ENCODE assay signal across 25 cellular contexts in the genomic region with DNA sequence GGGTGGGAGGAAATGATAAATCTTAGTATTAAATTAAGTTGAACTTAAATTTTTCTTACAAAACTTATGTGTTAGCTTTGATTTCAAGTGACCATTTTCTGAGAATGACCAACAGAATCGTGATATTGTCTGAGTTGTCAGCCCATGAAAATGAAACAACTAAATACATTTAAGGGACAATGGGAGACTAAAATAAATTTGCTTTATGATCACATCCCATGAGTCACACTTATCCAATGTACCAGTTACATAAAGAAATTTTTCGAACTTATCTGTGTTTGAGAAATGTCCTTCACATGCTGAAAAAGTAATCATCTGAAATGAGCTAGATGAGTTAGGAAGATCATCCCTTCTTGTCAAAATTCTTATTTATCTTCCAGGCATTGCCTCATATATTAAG.
"Had no signal": no experiment of that assay in that cellular context is flagged by ENCODE, and none has a peak within 500 bp of the region (broad histone marks: within the 10 kb centered on the region; RNA-seq: fewer than 3 reads in every experiment).

No MANE protein-coding gene starts in this region.

- H3K9me3 ChIP-seq: ovary, psoas muscle, right lobe of liver, sigmoid colon, stomach, suprapubic skin, testis, tibial artery, transverse colon, upper lobe of right lung, uterus had no signal

- ATAC-seq: natural killer cell; psoas muscle; right cardiac atrium; right lobe of liver; stimulated activated effector memory CD8-positive, alpha-beta T cell treated with anti-CD3 and anti-CD28 coated beads, Interleukin-12 subunit alpha, Interleukin-12 subunit beta, amount 100 ng/mL, for 72 hours; stimulated activated naive B cell treated with anti-CD40 and anti-IgM and Interleukin-4, amounts not matched to agents 10 μg/mL and 1 μg/mL and 100 μg/mL, for 72 hours; upper lobe of right lung had no signal

- H3K4me3 ChIP-seq: neural progenitor cell, ovary, psoas muscle, right lobe of liver, sigmoid colon, stomach, suprapubic skin, testis, tibial artery, transverse colon, upper lobe of right lung, uterus had no signal

- H3K4me1 ChIP-seq: parathyroid adenoma, psoas muscle, right lobe of liver, sigmoid colon, stomach, suprapubic skin, testis, tibial artery, transverse colon, upper lobe of right lung, uterus had no signal

- H3K4me2 ChIP-seq: neural progenitor cell had no signal

- H2AFZ ChIP-seq: neural progenitor cell, parathyroid adenoma had no signal

- H3K27ac ChIP-seq: neural progenitor cell, ovary, parathyroid adenoma, psoas muscle, right lobe of liver, sigmoid colon, stomach, suprapubic skin, testis, tibial artery, transverse colon, upper lobe of right lung, uterus had no signal

- H3K36me3 ChIP-seq: neural progenitor cell, ovary, right lobe of liver, sigmoid colon, stomach, suprapubic skin, tibial artery, transverse colon, upper lobe of right lung, uterus had no signal

- DNase-seq: natural killer cell; occipital lobe; ovary; posterior cingulate gyrus; psoas muscle; right cardiac atrium; right lobe of liver; sigmoid colon; small intestine; stimulated activated CD4-positive, alpha-beta T cell treated with anti-CD3 and anti-CD28 coated beads, Interleukin-15, amount 100 ng/mL, for 24 hours; stimulated activated CD4-positive, alpha-beta T cell treated with anti-CD3 and anti-CD28 coated beads, Interleukin-2, amount 100 ng/mL, for 24 hours; stimulated activated CD4-positive, alpha-beta T cell treated with anti-CD3 and anti-CD28 coated beads, Interleukin-2, amount 100 ng/mL, for 48 hours; stimulated activated CD4-positive, alpha-beta T cell treated with anti-CD3 and anti-CD28 coated beads, Interleukin-4, amount 100 ng/mL, for 24 hours; stimulated activated naive B cell treated with anti-CD40 and anti-IgM and Interleukin-4, amounts not matched to agents 10 μg/mL and 1 μg/mL and 100 μg/mL, for 72 hours; stimulated activated naive CD4-positive, alpha-beta T cell treated with Interleukin-2 at 50 U/mL for 16 hours; stomach; testis; tibial artery; transverse colon; upper lobe of right lung; uterus had no signal

- H3K79me2 ChIP-seq: parathyroid adenoma had no signal
